Comparison of ENCODE assay signal across 1 cellular context in the genomic region with DNA sequence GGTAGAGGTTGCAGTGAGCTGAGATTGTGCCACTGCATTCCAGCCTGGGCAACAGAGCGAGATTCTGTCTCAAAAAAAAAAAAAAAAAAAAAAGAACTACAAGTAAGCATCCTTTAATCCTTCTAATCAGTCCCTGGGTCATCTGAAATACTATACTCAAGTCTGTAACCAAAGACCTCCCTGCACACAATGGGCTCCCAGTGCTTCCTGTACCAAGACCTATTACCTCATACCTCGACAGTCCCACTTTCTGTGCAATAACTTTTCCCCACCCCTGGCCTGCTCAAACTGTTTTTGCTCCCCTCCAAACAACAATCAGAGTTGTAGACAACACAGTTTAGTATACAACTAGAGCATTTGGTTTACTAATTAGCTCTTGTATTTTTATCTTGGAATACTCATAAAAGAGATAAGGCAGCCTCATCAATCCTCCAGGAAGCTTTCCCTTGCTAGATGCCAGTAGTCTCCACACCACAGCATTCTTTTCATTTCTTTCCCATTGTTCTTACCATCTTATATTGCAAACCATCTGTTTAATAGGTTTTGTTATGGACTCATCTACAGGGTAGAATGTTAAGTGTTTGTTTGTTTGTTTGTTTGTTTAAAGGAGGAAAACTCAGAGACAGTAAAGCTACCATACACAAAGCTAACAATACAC.
TF ChIP-seq lines count a peak whose summit lies in the region.

No MANE protein-coding gene starts in this region.

TF ChIP-seq in SK-N-SH, 30 proteins besides CTCF, POLR2A, EP300 and RAD21:
- TF ChIP-seq FOSL2 (IDR thresholded peaks at IDR 0.05; ENCODE audit: borderline replicate concordance, low read depth) (no peak), JUND (IDR thresholded peaks at IDR 0.05) (no peak), FOXJ3 (CRISPR knock-in tag; IDR thresholded peaks at IDR 0.05) (no peak)
